In genomic region chr5:124824637-124825158, GRCh38 we compare ENCODE assay signal across 10 cellular contexts.
A peak's percentile ranks its signal among the peaks of the same experiment; 100 is the strongest.
DNase-seq lines count a peak whose midpoint lies in the region; ATAC-seq and TF ChIP-seq lines count a peak whose summit lies in the region.
"Had no signal": no experiment of that assay in that cellular context is flagged by ENCODE, and none has a peak within 500 bp of the region (broad histone marks: within the 10 kb centered on the region; RNA-seq: fewer than 3 reads in every experiment).

No MANE protein-coding gene starts in this region.

- H3K4me3 ChIP-seq in left lung (no peak overlapping the region), vagina (no peak overlapping the region)
- H3K4me3 ChIP-seq: esophagus squamous epithelium had no signal

- H3K36me3 ChIP-seq in left lung: no peaks in the 10 kb centered on the region
- H3K36me3 ChIP-seq in vagina: no peaks in the 10 kb centered on the region
- H3K36me3 ChIP-seq: esophagus squamous epithelium had no signal

- ATAC-seq in left lung (peak; percentile 45), GM21515 (IDR thresholded peaks at IDR 0.05; ENCODE audit: unreplicated experiment) (no peak)

- H3K27me3 ChIP-seq in left lung (no peaks in the 10 kb centered on the region), vagina (no peaks in the 10 kb centered on the region)
- H3K27me3 ChIP-seq: esophagus squamous epithelium had no signal

- no peak for TF ChIP-seq POLR2A in vagina (IDR thresholded peaks at IDR 0.05)

- H3K4me1 ChIP-seq in left lung (peaks cover 0 to 14% of the 10 kb centered on the region in 2 donors), vagina (peaks cover 5% of the 10 kb centered on the region)

- H3K27ac ChIP-seq in left lung (no peak overlapping the region), vagina (no peak overlapping the region)
- H3K27ac ChIP-seq: C4-2B, esophagus squamous epithelium had no signal

- intact Hi-C loops in left lung (cut with DNase I): no loop called here
- intact Hi-C loops in vagina (cut with DNase I): no loop called here

- peak; percentile 67 for DNase-seq in A172 (ENCODE audit: low spot score)
- peak; percentile 11 for DNase-seq in HT-29 (ENCODE audit: low spot score)
- peak; percentile 67 for DNase-seq in astrocyte of the hippocampus (ENCODE audit: low read depth, low spot score)
- no peak for DNase-seq in left lung
- no peak for DNase-seq in iPS-NIHi7 (ENCODE audit: extremely low spot score)
- no peak for DNase-seq in vagina (ENCODE audit: extremely low spot score in 2 of 2)
- DNase-seq in NCI-H1105 treated with DMSO at 0.1 percent for 48 hours (lab: John Stamatoyannopoulos, UW): no peak
- DNase-seq: esophagus squamous epithelium had no signal

- no peak for TF ChIP-seq CTCF in left lung (IDR thresholded peaks at IDR 0.05)
- no peak for TF ChIP-seq CTCF in vagina (IDR thresholded peaks at IDR 0.05)

- H3K9me3 ChIP-seq in left lung (no peaks in the 10 kb centered on the region), vagina (no peaks in the 10 kb centered on the region)
- H3K9me3 ChIP-seq: esophagus squamous epithelium had no signal

Comparison
In these comparisons a context has a peak if more than half of its experiments do, and no peak if none do; other contexts are left out.
1. DNase-seq: peak in A172 (single experiment), HT-29 (single experiment) and astrocyte of the hippocampus (single experiment); none in left lung (0 of 2), iPS-NIHi7 (single experiment), vagina (0 of 2) and NCI-H1105 treated with DMSO at 0.1 percent for 48 hours (single experiment).